Comparison of ENCODE assay signal across 20 cellular contexts in the genomic region with DNA sequence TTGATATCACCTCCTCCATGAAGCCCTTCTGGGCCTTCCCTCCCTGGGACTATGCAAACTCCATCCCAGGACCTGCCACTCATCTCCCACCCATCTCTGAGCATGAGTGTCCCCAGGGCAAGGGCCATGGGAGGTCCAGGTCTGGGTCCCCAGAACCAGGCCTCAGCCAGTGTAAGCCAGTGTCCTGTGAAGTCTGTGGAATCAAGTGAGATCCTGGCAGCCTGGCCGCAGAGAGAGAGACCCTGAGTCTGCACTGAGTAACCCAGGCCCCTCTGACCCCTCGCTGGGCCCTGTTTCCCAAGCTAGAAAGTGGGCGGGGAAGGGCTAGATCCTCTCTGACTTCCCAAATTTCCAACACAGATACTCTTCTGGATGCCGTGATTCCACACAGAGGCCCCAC.
DNase-seq lines count a peak whose midpoint lies in the region; ATAC-seq and TF ChIP-seq lines count a peak whose summit lies in the region.
"Had no signal": no experiment of that assay in that cellular context is flagged by ENCODE, and none has a peak within 500 bp of the region (broad histone marks: within the 10 kb centered on the region; RNA-seq: fewer than 3 reads in every experiment).

No MANE protein-coding gene starts in this region.

- H3K9me3 Mint-ChIP-seq in natural killer cell treated with Interleukin-12 subunit alpha and Interleukin-12 subunit beta and Interleukin-15 and Interleukin-18, amount 100 ng/mL, for 72 hours: no peaks in the 10 kb centered on the region
- H3K9me3 Mint-ChIP-seq in natural killer cell (no peaks in the 10 kb centered on the region), chondrocyte (ENCODE audit: low read depth) (no peaks in the 10 kb centered on the region), nephron (no peaks in the 10 kb centered on the region)
- H3K9me3 Mint-ChIP-seq: CD8-positive, alpha-beta T cell had no signal

- no peaks in the 10 kb centered on the region for H3K36me3 ChIP-seq in aorta (ENCODE audit: control insufficient read depth in 1 of 2, insufficient read depth in 2 of 2, low read length in 1 of 2)
- H3K36me3 ChIP-seq: SJCRH30 had no signal

- H3K27ac Mint-ChIP-seq in natural killer cell treated with Interleukin-12 subunit alpha and Interleukin-12 subunit beta and Interleukin-15 and Interleukin-18, amount 100 ng/mL, for 72 hours: no peak overlapping the region
- H3K27ac Mint-ChIP-seq in natural killer cell (no peak overlapping the region), chondrocyte (ENCODE audit: unreplicated experiment) (no peak overlapping the region), nephron (peak overlapping the region in 2 of 3 experiments; percentile 72 to 80)

- no peaks in the 10 kb centered on the region for H3K36me3 Mint-ChIP-seq in natural killer cell treated with Interleukin-12 subunit alpha and Interleukin-12 subunit beta and Interleukin-15 and Interleukin-18, amount 100 ng/mL, for 72 hours
- H3K36me3 Mint-ChIP-seq in natural killer cell (no peaks in the 10 kb centered on the region), chondrocyte (ENCODE audit: low read depth) (peaks cover 16% of the 10 kb centered on the region), nephron (ENCODE audit: low read depth) (no peaks in the 10 kb centered on the region)
- H3K36me3 Mint-ChIP-seq: CD8-positive, alpha-beta T cell had no signal

- no peak overlapping the region for H3K4me3 Mint-ChIP-seq in natural killer cell treated with Interleukin-12 subunit alpha and Interleukin-12 subunit beta and Interleukin-15 and Interleukin-18, amount 100 ng/mL, for 72 hours
- H3K4me3 Mint-ChIP-seq in natural killer cell: no peak overlapping the region
- H3K4me3 Mint-ChIP-seq in chondrocyte (ENCODE audit: unreplicated experiment): no peak overlapping the region
- H3K4me3 Mint-ChIP-seq in nephron: no peak overlapping the region
- H3K4me3 Mint-ChIP-seq: CD8-positive, alpha-beta T cell had no signal

- H3K4me3 ChIP-seq in aorta (ENCODE audit: low read length in 2 of 2): no peak overlapping the region
- H3K4me3 ChIP-seq: A549, SJCRH30 had no signal

- H3K4me1 Mint-ChIP-seq in natural killer cell treated with Interleukin-12 subunit alpha and Interleukin-12 subunit beta and Interleukin-15 and Interleukin-18, amount 100 ng/mL, for 72 hours (ENCODE audit: low read depth in 2 of 2): peaks cover 0 to 3% of the 10 kb centered on the region in 2 donors
- peaks cover 0 to 5% of the 10 kb centered on the region in 2 donors for H3K4me1 Mint-ChIP-seq in natural killer cell
- H3K4me1 Mint-ChIP-seq in chondrocyte (ENCODE audit: low read depth): peaks cover 28% of the 10 kb centered on the region
- H3K4me1 Mint-ChIP-seq in nephron: peaks cover 39% of the 10 kb centered on the region

- no peaks in the 10 kb centered on the region for H3K4me1 ChIP-seq in aorta (ENCODE audit: control insufficient read depth in 1 of 2, insufficient read depth in 2 of 2, low read length in 2 of 2)
- H3K4me1 ChIP-seq: A549, Caco-2, SJCRH30 had no signal

- H3K27me3 ChIP-seq in aorta (ENCODE audit: control insufficient read depth in 1 of 2, insufficient read depth in 2 of 2, low read length in 1 of 2): no peaks in the 10 kb centered on the region

- H3K27ac ChIP-seq in aorta (ENCODE audit: low read depth in 1 of 2, low read length in 2 of 2): no peak overlapping the region
- H3K27ac ChIP-seq: A549, SJCRH30 had no signal

- peak; percentile 12 for DNase-seq in natural killer cell treated with Interleukin-12 subunit alpha and Interleukin-12 subunit beta and Interleukin-15 and Interleukin-18, amount 100 ng/mL, for 72 hours (ENCODE audit: low spot score)
- DNase-seq in natural killer cell (no peak), chondrocyte (ENCODE audit: low spot score) (peak; percentile 35), aorta (peak; percentile 28), ecto neural progenitor cell (ENCODE audit: low spot score) (no peak), NCI-H2081 treated with DMSO at 0.1 percent for 48 hours (lab: John Stamatoyannopoulos, UW) (no peak), SW 1271 (lab: John Stamatoyannopoulos, UW) (no peak)
- DNase-seq: AML-193; C1 segment of cervical spinal cord; CD8-positive, alpha-beta T cell; DMS 273 treated with DMSO at 0.1 percent for 48 hours; GF-D8; KG1; MM.1S; NCI-H446 treated with DMSO at 0.1 percent for 48 hours; NK-92 treated with Interleukin-12 subunit alpha and Interleukin-12 subunit beta, amount 100 ng/mL, for 24 hours had no signal

- TF ChIP-seq CTCF in natural killer cell (IDR thresholded peaks at IDR 0.05): no peak
- no peak for TF ChIP-seq CTCF in chondrocyte (IDR thresholded peaks at IDR 0.05)
- no peak for TF ChIP-seq CTCF in nephron (IDR thresholded peaks at IDR 0.05; ENCODE audit: unreplicated experiment in 3 of 3)

- H3K27me3 Mint-ChIP-seq in natural killer cell treated with Interleukin-12 subunit alpha and Interleukin-12 subunit beta and Interleukin-15 and Interleukin-18, amount 100 ng/mL, for 72 hours: peaks cover 24 to 26% of the 10 kb centered on the region in 2 donors
- H3K27me3 Mint-ChIP-seq in natural killer cell (ENCODE audit: low read depth in 2 of 2) (peaks cover 30 to 37% of the 10 kb centered on the region in 2 donors), chondrocyte (ENCODE audit: low read depth) (no peaks in the 10 kb centered on the region), nephron (ENCODE audit: low read depth) (peaks cover 44% of the 10 kb centered on the region)

- H3K9me3 ChIP-seq in aorta (ENCODE audit: control insufficient read depth, low read length): no peaks in the 10 kb centered on the region
- H3K9me3 ChIP-seq: A549, Caco-2, SJCRH30 had no signal

- 94 to 96% methylated on average over 4 of the region's 4 CpGs for WGBS in aorta, 2 donors

- no peak for ATAC-seq in natural killer cell treated with Interleukin-12 subunit alpha and Interleukin-12 subunit beta and Interleukin-15 and Interleukin-18, amount 100 ng/mL, for 72 hours
- ATAC-seq in natural killer cell (no peak), aorta (ENCODE audit: low FRiP score) (no peak)
- ATAC-seq: CD8-positive, alpha-beta T cell had no signal

- intact Hi-C loops in natural killer cell (cut with micrococcal nuclease): loop anchor here (5.0 kb wide), 1 partner anchor 105 kb away; no protein-coding TSS in a partner anchor
- intact Hi-C loops in aorta (cut with DNase I): loop anchor here in 1 of 2 donors (5.0 kb wide), 1 partner anchor 105 kb away; no protein-coding TSS in a partner anchor

Comparison
In these comparisons a context has a peak if more than half of its experiments do, and no peak if none do; other contexts are left out.
1. DNase-seq: peak in natural killer cell treated with Interleukin-12 subunit alpha and Interleukin-12 subunit beta and Interleukin-15 and Interleukin-18, amount 100 ng/mL, for 72 hours (single experiment), chondrocyte (single experiment) and aorta (2 of 2); none in natural killer cell (single experiment), ecto neural progenitor cell (single experiment), NCI-H2081 treated with DMSO at 0.1 percent for 48 hours (single experiment) and SW 1271 (0 of 2).
2. H3K27ac Mint-ChIP-seq: peak in nephron (2 of 3); none in natural killer cell treated with Interleukin-12 subunit alpha and Interleukin-12 subunit beta and Interleukin-15 and Interleukin-18, amount 100 ng/mL, for 72 hours (0 of 2), natural killer cell (0 of 2) and chondrocyte (single experiment).